Comparison of ENCODE assay signal across 8 cellular contexts in the genomic region with DNA sequence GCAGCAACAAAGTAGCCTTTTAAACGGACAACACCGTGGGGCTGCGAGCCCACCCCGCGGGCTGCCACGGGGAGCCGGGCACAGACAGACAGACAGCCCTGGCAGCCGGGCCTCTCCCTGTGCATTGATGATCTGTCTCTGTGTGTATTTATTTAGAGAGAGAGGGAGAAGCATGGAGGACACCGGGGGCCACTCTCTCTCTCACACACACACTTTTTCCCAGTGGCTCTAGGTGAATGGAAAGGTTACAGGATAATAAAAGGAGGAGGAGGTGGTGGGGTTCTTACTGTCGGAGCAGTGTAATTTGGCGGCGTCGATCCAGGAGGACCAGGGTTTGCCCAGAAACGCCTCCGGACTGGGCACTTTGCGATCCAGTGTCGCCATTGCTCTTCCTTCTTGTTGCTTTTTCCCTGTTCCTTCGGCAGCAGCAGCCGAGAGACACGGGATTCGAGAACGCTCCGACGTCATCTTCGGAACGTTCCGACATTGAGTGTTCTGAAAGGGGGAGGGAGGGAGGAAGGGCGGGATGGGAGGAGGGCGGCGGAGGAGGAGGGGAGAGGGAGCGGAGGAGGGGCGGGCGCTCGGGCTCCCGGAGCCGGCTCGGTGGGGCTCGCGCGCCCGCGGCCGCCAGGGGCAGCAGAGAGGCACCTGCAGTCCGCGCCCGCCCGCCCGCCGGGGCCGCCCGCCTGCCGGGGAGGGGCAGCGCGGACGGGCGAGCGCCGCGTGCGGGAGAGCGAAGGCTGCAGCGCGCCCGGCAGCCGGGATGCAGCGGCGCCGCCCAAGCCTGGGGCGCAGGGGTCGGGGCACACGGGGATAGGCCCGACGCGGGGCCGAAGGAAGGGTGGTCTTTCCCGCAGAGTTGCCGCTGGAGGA. TPM values are rescaled to one million over a fixed set of nuclear protein-coding genes. Genes with fewer than 3 reads are reported as not detected.
A peak's percentile ranks its signal among the peaks of the same experiment; 100 is the strongest.
DNase-seq lines count a peak whose midpoint lies in the region; FAIRE-seq and TF ChIP-seq lines count a peak whose summit lies in the region.

TSS of gene ATXN7L1 (minus strand) at position 509 of the 873 bp plus-strand sequence. CDS start at position 468, 41 bp downstream.

- H3K4me3 Mint-ChIP-seq in mesothelial cell of epicardium, result peak within 1 kb of the TSS; percentile 97

- peak within 1 kb of the TSS; percentile 98 for H3K27ac Mint-ChIP-seq in mesothelial cell of epicardium

- H3K9me1 ChIP-seq in endothelial cell of umbilical vein (replicated peaks; ENCODE audit: control insufficient read depth, extremely low read depth, insufficient read depth, low read length), result no peaks in the 10 kb centered on the region

- peaks cover 0 to 15% (median 5%) of the 10 kb centered on the region in 11 experiments; a peak in 6 of 22 replicates for H3K36me3 ChIP-seq in BLaER1 treated with 17β-estradiol and CSF1 and Interleukin-3, amounts not matched to agents 10 nM and 100 nM
- H3K36me3 ChIP-seq in OCI-LY1 (ENCODE audit: insufficient read depth, low read length), result no peaks in the 10 kb centered on the region
- H3K36me3 ChIP-seq in endothelial cell of umbilical vein (ENCODE audit: control insufficient read depth in 2 of 2, extremely low read depth in 1 of 2, insufficient read depth in 2 of 2, low read length in 2 of 2), result no peaks in the 10 kb centered on the region

- H3K79me2 ChIP-seq in OCI-LY1 (ENCODE audit: insufficient read depth, low read length) (no peaks in the 10 kb centered on the region), endothelial cell of umbilical vein (ENCODE audit: control insufficient read depth, insufficient read depth, low read length) (no peaks in the 10 kb centered on the region)

- H3K4me2 ChIP-seq in BLaER1 treated with 17β-estradiol and CSF1 and Interleukin-3, amounts not matched to agents 10 nM and 100 nM, result peak within 1 kb of the TSS; percentile 91 to 99 (median 97)
- peak within 1 kb of the TSS; percentile 90 for H3K4me2 ChIP-seq in OCI-LY1 (ENCODE audit: low read length)
- peak within 1 kb of the TSS; percentile 85 for H3K4me2 ChIP-seq in endothelial cell of umbilical vein (ENCODE audit: insufficient read depth, low read length)

- TSS peak; percentile 70 for BruUV-seq in endothelial cell of umbilical vein (replicated peaks; lab: Mats Ljungman, UMichigan)

- intact Hi-C loops in endothelial cell of umbilical vein (cut with micrococcal nuclease), result loop anchor here (1.0 to 10.0 kb wide), 5 partner anchors 46 to 222 kb away; no protein-coding TSS in a partner anchor

- POLR2A ChIA-PET in endothelial cell of umbilical vein (lab: Charles Lee), result no interaction called here

- peak; percentile 78 for TF ChIP-seq CTCF in GM20000 (IDR thresholded peaks at IDR 0.05; ENCODE audit: extremely low read depth, missing control alignments)
- TF ChIP-seq CTCF in OCI-LY1 (IDR thresholded peaks at IDR 0.05; ENCODE audit: low read length), result peak; percentile 29
- TF ChIP-seq CTCF in endothelial cell of umbilical vein (IDR thresholded peaks at IDR 0.05; ENCODE audit: extremely low read depth in 1 of 2, insufficient read depth in 1 of 2, low read depth in 1 of 2, low read length in 2 of 2), result peak; percentile 32 to 50
- peak; percentile 48 for TF ChIP-seq CTCF in mesothelial cell of epicardium (IDR thresholded peaks at IDR 0.05; ENCODE audit: unreplicated experiment)

- H3K27me3 Mint-ChIP-seq in mesothelial cell of epicardium (ENCODE audit: low read depth), result peaks cover 23% of the 10 kb centered on the region

- peaks cover 3% of the 10 kb centered on the region for H3K9me3 Mint-ChIP-seq in mesothelial cell of epicardium

- FAIRE-seq in endothelial cell of umbilical vein (lab: Jason Lieb, UNC), result peak; percentile 96

- peak within 1 kb of the TSS; percentile 78 to 95 (median 87) for H3K9ac ChIP-seq in BLaER1 treated with 17β-estradiol and CSF1 and Interleukin-3, amounts not matched to agents 10 nM and 100 nM
- H3K9ac ChIP-seq in OCI-LY1 (ENCODE audit: low read length), result peak within 1 kb of the TSS; percentile 52; the same call in 1 of the 2 replicates
- peak within 1 kb of the TSS; percentile 88 for H3K9ac ChIP-seq in endothelial cell of umbilical vein (replicated peaks; ENCODE audit: extremely low read depth, insufficient read depth, low read length)

- peaks cover 22 to 31% (median 28%) of the 10 kb centered on the region in 11 experiments for H3K27me3 ChIP-seq in BLaER1 treated with 17β-estradiol and CSF1 and Interleukin-3, amounts not matched to agents 10 nM and 100 nM
- H3K27me3 ChIP-seq in OCI-LY1 (ENCODE audit: insufficient read depth, low read length) (peaks cover 12% of the 10 kb centered on the region; the same call in 1 of the 2 replicates), endothelial cell of umbilical vein (ENCODE audit: control insufficient read depth in 2 of 2, insufficient read depth in 2 of 2, low read length in 2 of 2) (no peaks in the 10 kb centered on the region)

- dilution Hi-C loops in endothelial cell of umbilical vein (cut with MboI; ENCODE audit: extremely low pct_ligation_motif_present, low sequenced_read_pairs), result no loop called here

- H3K9me2 ChIP-seq in OCI-LY1 (ENCODE audit: low read depth, low read length), result no peaks in the 10 kb centered on the region

- peak within 1 kb of the TSS; percentile 53 to 91 (median 82) for H3K27ac ChIP-seq in BLaER1 treated with 17β-estradiol and CSF1 and Interleukin-3, amounts not matched to agents 10 nM and 100 nM
- H3K27ac ChIP-seq in OCI-LY1 (ENCODE audit: low read depth, low read length, poor library complexity, severe bottlenecking) (no peak within 1 kb of the TSS), endothelial cell of umbilical vein (ENCODE audit: insufficient read depth, low read depth, low read length) (peak within 1 kb of the TSS; percentile 72)

- no peaks in the 10 kb centered on the region for H4K20me1 ChIP-seq in BLaER1 treated with 17β-estradiol and CSF1 and Interleukin-3, amounts not matched to agents 10 nM and 100 nM
- H4K20me1 ChIP-seq in OCI-LY1 (ENCODE audit: insufficient read depth, low read length) (no peaks in the 10 kb centered on the region), endothelial cell of umbilical vein (replicated peaks; ENCODE audit: control insufficient read depth, extremely low read depth, insufficient read depth, low read length) (no peaks in the 10 kb centered on the region)

- H3K4me1 Mint-ChIP-seq in mesothelial cell of epicardium, result peaks cover 21% of the 10 kb centered on the region

- CTCF ChIA-PET in endothelial cell of umbilical vein (lab: Charles Lee), result interaction anchor here (0.8 to 3.3 kb wide), 17 partner anchors 10 to 134 kb away, joined by 3 to 35 read pairs (median 3); no protein-coding TSS in a partner anchor

- peak; percentile 86 for TF ChIP-seq POLR2A in endothelial cell of umbilical vein (IDR thresholded peaks at IDR 0.05; ENCODE audit: low read depth, low read length)

- DNase-seq in GM20000 (ENCODE audit: low spot score), result peak; percentile 91
- DNase-seq in HuH-7.5 (ENCODE audit: low spot score), result peak; percentile 79
- peak; percentile 94 for DNase-seq in activated CD8-positive, alpha-beta memory T cell treated with anti-CD3 and anti-CD28 coated beads, Interleukin-2, amount 50 U/mL, for 4 hours
- DNase-seq in endothelial cell of umbilical vein (ENCODE audit: low read depth, low spot score), result peak; percentile 98
- DNase-seq in mesothelial cell of epicardium (ENCODE audit: low spot score in 2 of 2, unreplicated experiment in 2 of 2), result peak; percentile 94 to 96
- DNase-seq in stimulated activated CD8-positive, alpha-beta memory T cell treated with anti-CD3 and anti-CD28 coated beads, Interleukin-15, amount 100 ng/mL, for 24 hours (ENCODE audit: low read depth), result peak; percentile 74

- H3F3A ChIP-seq in OCI-LY1 (ENCODE audit: insufficient read depth, low read length), result no peaks in the 10 kb centered on the region

- H2AFZ ChIP-seq in OCI-LY1 (ENCODE audit: low read length), result peak within 1 kb of the TSS; percentile 22; the same call in 1 of the 2 replicates
- H2AFZ ChIP-seq in endothelial cell of umbilical vein (ENCODE audit: low read depth, low read length), result peak within 1 kb of the TSS; percentile 98

- H3K9me3 ChIP-seq in BLaER1 treated with 17β-estradiol and CSF1 and Interleukin-3, amounts not matched to agents 10 nM and 100 nM (replicated peaks in 1 of 11), result no peaks in the 10 kb centered on the region
- H3K9me3 ChIP-seq in OCI-LY1 (ENCODE audit: low read length) (no peaks in the 10 kb centered on the region), endothelial cell of umbilical vein (replicated peaks; ENCODE audit: control insufficient read depth, insufficient read depth, low read length) (no peaks in the 10 kb centered on the region)

- H3K36me3 Mint-ChIP-seq in mesothelial cell of epicardium, result peaks cover 10% of the 10 kb centered on the region

- H3K4me1 ChIP-seq in BLaER1 treated with 17β-estradiol and CSF1 and Interleukin-3, amounts not matched to agents 10 nM and 100 nM, result peaks cover 12 to 29% (median 23%) of the 10 kb centered on the region in 10 experiments
- H3K4me1 ChIP-seq in OCI-LY1 (ENCODE audit: insufficient read depth, low read length, severe bottlenecking) (peaks cover 10% of the 10 kb centered on the region), endothelial cell of umbilical vein (ENCODE audit: control insufficient read depth, extremely low read depth, insufficient read depth, low read length) (peaks cover 9% of the 10 kb centered on the region)

- peak within 1 kb of the TSS; percentile 72 to 93 (median 78) for H3K4me3 ChIP-seq in BLaER1 treated with 17β-estradiol and CSF1 and Interleukin-3, amounts not matched to agents 10 nM and 100 nM
- H3K4me3 ChIP-seq in OCI-LY1 (ENCODE audit: low read depth, low read length, poor library complexity, severe bottlenecking) (peak within 1 kb of the TSS; percentile 64), endothelial cell of umbilical vein (replicated peaks in 1 of 3; ENCODE audit: insufficient read depth in 1 of 3, low read depth in 1 of 3, low read length in 3 of 3) (peak within 1 kb of the TSS; percentile 60 to 85 (median 77))

TF ChIP-seq in endothelial cell of umbilical vein, 7 proteins besides CTCF, POLR2A, EP300 and RAD21:
- peak; percentile 61 for TF ChIP-seq POLR2AphosphoS5 (IDR thresholded peaks at IDR 0.05; ENCODE audit: insufficient read depth, low read depth, low read length)
- TF ChIP-seq, protein P1, sequence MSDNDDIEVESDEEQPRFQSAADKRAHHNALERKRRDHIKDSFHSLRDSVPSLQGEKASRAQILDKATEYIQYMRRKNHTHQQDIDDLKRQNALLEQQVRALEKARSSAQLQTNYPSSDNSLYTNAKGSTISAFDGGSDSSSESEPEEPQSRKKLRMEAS (IDR thresholded peaks at IDR 0.05; ENCODE audit: insufficient read depth, insufficient read length), result no peak

RNA-seq across cellular contexts. Expression of gene ATXN7L1, which starts in this region (rescaled TPM):
- total RNA-seq in endothelial cell of umbilical vein (14.9 and 15.6 TPM in 2 replicates), mesothelial cell of epicardium (17.9 to 18.7 TPM (median 18.0 TPM) in 3 replicates)
- 2.8 and 4.6 TPM in 2 replicates for polyA plus RNA-seq in endothelial cell of umbilical vein
- 5.2 and 5.5 TPM in 2 replicates for polyA plus RNA-seq in endothelial cell of umbilical vein (2011; cell fraction: cytosol; rRNA removed)
- 10.2 and 10.6 TPM in 2 replicates for polyA plus RNA-seq in endothelial cell of umbilical vein (2011; cell fraction: nucleus; rRNA removed)
- polyA plus RNA-seq in endothelial cell of umbilical vein (2012), result 5.8 and 9.3 TPM in 2 replicates
- polyA minus RNA-seq in endothelial cell of umbilical vein, result 11.7 and 13.7 TPM in 2 replicates
- 1.8 TPM for polyA minus RNA-seq in endothelial cell of umbilical vein (2011; cell fraction: cytosol; rRNA and poly(A)+ RNA removed)
- 31.4 and 40.0 TPM in 2 replicates for polyA minus RNA-seq in endothelial cell of umbilical vein (2011; cell fraction: nucleus; rRNA and poly(A)+ RNA removed)
